In genomic region chr4:56908206-56909082, GRCh38 we compare ENCODE assay signal across 8 cellular contexts. TPM values are rescaled to one million over a fixed set of nuclear protein-coding genes. Genes with fewer than 3 reads are reported as not detected.
DNase-seq lines count a peak whose midpoint lies in the region; ATAC-seq lines count a peak whose summit lies in the region.

No MANE protein-coding gene starts in this region.

- DNase-seq in NCI-H526 treated with DMSO at 0.1 percent for 48 hours (lab: John Stamatoyannopoulos, UW) (peak; percentile 14), epidermal melanocyte (ENCODE audit: insufficient read length, low spot score) (peak; percentile 83), mucosa of gallbladder (ENCODE audit: low spot score) (peak; percentile 57), COR-L47 (lab: John Stamatoyannopoulos, UW) (no peak)
- DNase-seq in activated CD8-positive, alpha-beta memory T cell treated with anti-CD3 and anti-CD28 coated beads, Interleukin-2, amount 50 U/mL, for 48 hours: peak; percentile 85
- peak; percentile 77 for DNase-seq in stimulated activated CD8-positive, alpha-beta memory T cell treated with anti-CD3 and anti-CD28 coated beads, Interleukin-4, amount 100 ng/mL, for 48 hours

- ATAC-seq in GM18519 (IDR thresholded peaks at IDR 0.05; ENCODE audit: low FRiP score, unreplicated experiment): peak; percentile 40
- ATAC-seq in HG02798 (IDR thresholded peaks at IDR 0.05; ENCODE audit: poor library complexity, unreplicated experiment): peak; percentile 68

RNA-seq across cellular contexts. Expression of gene REST, which starts 0.7 kb away (rescaled TPM):
- 48.3 TPM for total RNA-seq in mucosa of gallbladder
